1 cellular context compared by ENCODE assay signal in genomic region chr13:32256243-32256642, GRCh38.
TF ChIP-seq lines count a peak whose summit lies in the region.

No MANE protein-coding gene starts in this region.

TF ChIP-seq in GM23338, 12 proteins besides CTCF, POLR2A, EP300 and RAD21 (continued from another document):
- no peak for TF ChIP-seq ZNF462 (CRISPR knock-in tag; IDR thresholded peaks at IDR 0.05)
- no peak for TF ChIP-seq ZNF331 (CRISPR knock-in tag; IDR thresholded peaks at IDR 0.05; ENCODE audit: low read depth)
